Comparison of ENCODE assay signal across 21 cellular contexts in the genomic region with DNA sequence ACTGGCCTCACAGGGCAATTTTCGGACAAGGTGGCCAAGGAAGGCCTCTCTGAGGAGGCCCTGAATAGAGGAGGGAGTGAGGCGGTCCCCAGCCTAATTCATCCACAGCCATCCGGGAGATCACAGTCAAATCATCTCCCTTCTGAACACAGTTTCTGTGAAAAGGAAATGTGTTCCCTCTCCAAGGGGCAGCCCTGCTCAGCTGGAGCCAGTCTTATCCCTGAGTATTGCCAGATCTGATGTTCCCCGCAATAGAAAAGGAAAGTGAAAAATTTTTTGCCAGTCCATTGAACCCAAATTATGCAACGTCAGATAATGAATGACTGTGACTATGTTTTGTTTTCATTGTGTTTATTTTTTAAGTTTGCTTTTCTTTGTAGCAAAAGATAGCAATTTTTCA.
A peak's percentile ranks its signal among the peaks of the same experiment; 100 is the strongest.
DNase-seq lines count a peak whose midpoint lies in the region; ATAC-seq and TF ChIP-seq lines count a peak whose summit lies in the region.
"Had no signal": no experiment of that assay in that cellular context is flagged by ENCODE, and none has a peak within 500 bp of the region (broad histone marks: within the 10 kb centered on the region; RNA-seq: fewer than 3 reads in every experiment).

No MANE protein-coding gene starts in this region.

- H3K27me3 ChIP-seq in iPS-20b (ENCODE audit: insufficient read depth, low read length) (no peaks in the 10 kb centered on the region), stomach (no peaks in the 10 kb centered on the region)
- H3K27me3 ChIP-seq: sigmoid colon, tibial nerve had no signal

- WGBS in stomach, 5 donors: 72 to 76% (median 73%) methylated on average over 5 of the region's 5 CpGs

- H3K9me3 ChIP-seq in iPS-20b (ENCODE audit: insufficient read depth, low read depth, low read length) (no peaks in the 10 kb centered on the region), stomach (no peaks in the 10 kb centered on the region)
- H3K9me3 ChIP-seq: sigmoid colon, tibial nerve had no signal

- intact Hi-C loops in activated naive CD4-positive, alpha-beta T cell treated with anti-CD3 and anti-CD28 coated beads for 36 hours (cut with micrococcal nuclease): no loop called here
- intact Hi-C loops in stomach (cut with DNase I; ENCODE audit: low total_unique reads): no loop called here

- no peaks in the 10 kb centered on the region for H3K9me3 Mint-ChIP-seq in activated naive CD4-positive, alpha-beta T cell treated with anti-CD3 and anti-CD28 coated beads, Interleukin-2, amount 50 U/mL, for 72 hours
- H3K9me3 Mint-ChIP-seq in activated naive CD4-positive, alpha-beta T cell treated with anti-CD3 and anti-CD28 coated beads for 36 hours: peaks cover 4% of the 10 kb centered on the region
- H3K9me3 Mint-ChIP-seq in type B pancreatic cell: peaks cover 6% of the 10 kb centered on the region
- no peaks in the 10 kb centered on the region for H3K9me3 Mint-ChIP-seq in activated T-cell treated with anti-CD3 and anti-CD28 coated beads, Interleukin-2, amount 50 U/mL, for 24 hours

- H3K4me3 Mint-ChIP-seq in activated naive CD4-positive, alpha-beta T cell treated with anti-CD3 and anti-CD28 coated beads for 36 hours: no peak overlapping the region
- H3K4me3 Mint-ChIP-seq in type B pancreatic cell: no peak overlapping the region
- no peak overlapping the region for H3K4me3 Mint-ChIP-seq in activated T-cell treated with anti-CD3 and anti-CD28 coated beads, Interleukin-2, amount 50 U/mL, for 24 hours
- H3K4me3 Mint-ChIP-seq: activated CD4-positive, alpha-beta T cell treated with anti-CD3 and anti-CD28 coated beads for 36 hours had no signal

- H3K4me3 ChIP-seq in iPS-20b (ENCODE audit: low read length) (no peak overlapping the region), stomach (no peak overlapping the region)
- H3K4me3 ChIP-seq: sigmoid colon, tibial nerve had no signal

- TF ChIP-seq CTCF in type B pancreatic cell (conservative IDR thresholded peaks at IDR 0.05) (no peak), stomach (IDR thresholded peaks at IDR 0.05) (no peak)

- H3K4me1 Mint-ChIP-seq in activated naive CD4-positive, alpha-beta T cell treated with anti-CD3 and anti-CD28 coated beads for 36 hours (ENCODE audit: low read depth): peaks cover 6% of the 10 kb centered on the region
- peaks cover 40% of the 10 kb centered on the region for H3K4me1 Mint-ChIP-seq in type B pancreatic cell (ENCODE audit: unreplicated experiment)
- peaks cover 2% of the 10 kb centered on the region for H3K4me1 Mint-ChIP-seq in activated T-cell treated with anti-CD3 and anti-CD28 coated beads, Interleukin-2, amount 50 U/mL, for 24 hours (ENCODE audit: low read depth)
- H3K4me1 Mint-ChIP-seq: activated CD4-positive, alpha-beta T cell treated with anti-CD3 and anti-CD28 coated beads for 36 hours had no signal

- ATAC-seq in activated naive CD4-positive, alpha-beta T cell treated with anti-CD3 and anti-CD28 coated beads, Interleukin-2, amount 50 U/mL, for 72 hours: no peak
- ATAC-seq: activated CD4-positive, alpha-beta T cell treated with anti-CD3 and anti-CD28 coated beads for 36 hours had no signal

- DNase-seq in activated naive CD4-positive, alpha-beta T cell treated with anti-CD3 and anti-CD28 coated beads, Interleukin-2, amount 50 U/mL, for 72 hours (ENCODE audit: low spot score in 2 of 2): no peak
- no peak for DNase-seq in activated naive CD4-positive, alpha-beta T cell treated with anti-CD3 and anti-CD28 coated beads for 36 hours
- peak; percentile 33 for DNase-seq in amniotic epithelial cell (ENCODE audit: low read depth)
- no peak for DNase-seq in type B pancreatic cell (ENCODE audit: extremely low spot score, unreplicated experiment)
- no peak for DNase-seq in stomach
- DNase-seq in activated T-cell treated with anti-CD3 and anti-CD28 coated beads, Interleukin-2, amount 50 U/mL, for 24 hours: no peak
- no peak for DNase-seq in NCI-H1694 treated with DMSO at 0.1 percent for 48 hours (lab: John Stamatoyannopoulos, UW)
- DNase-seq: activated CD4-positive, alpha-beta T cell treated with anti-CD3 and anti-CD28 coated beads for 36 hours; activated naive CD4-positive, alpha-beta T cell treated with anti-CD3 and anti-CD28 coated beads, Interleukin-2, amount 50 U/mL, for 16 hours; caudate nucleus; Kasumi-1; NCI-H1436 treated with DMSO at 0.1 percent for 48 hours; NCI-H345; SIG-M5; sigmoid colon; stimulated activated CD4-positive, alpha-beta T cell treated with anti-CD3 and anti-CD28 coated beads, Interleukin-4, amount 100 ng/mL, for 1 hour; stimulated activated CD8-positive, alpha-beta memory T cell treated with anti-CD3 and anti-CD28 coated beads, Interleukin-4, amount 100 ng/mL, for 48 hours had no signal

- TF ChIP-seq POLR2A in stomach (IDR thresholded peaks at IDR 0.05): no peak

- peak overlapping the region; percentile 24 to 31 for H3K27ac Mint-ChIP-seq in activated naive CD4-positive, alpha-beta T cell treated with anti-CD3 and anti-CD28 coated beads, Interleukin-2, amount 50 U/mL, for 72 hours
- H3K27ac Mint-ChIP-seq in activated naive CD4-positive, alpha-beta T cell treated with anti-CD3 and anti-CD28 coated beads for 36 hours: no peak overlapping the region
- peak overlapping the region; percentile 79 for H3K27ac Mint-ChIP-seq in type B pancreatic cell
- H3K27ac Mint-ChIP-seq in activated T-cell treated with anti-CD3 and anti-CD28 coated beads, Interleukin-2, amount 50 U/mL, for 24 hours: no peak overlapping the region
- H3K27ac Mint-ChIP-seq: activated CD4-positive, alpha-beta T cell treated with anti-CD3 and anti-CD28 coated beads for 36 hours had no signal

- 0 out of 2 replicates have a peak overlapping the region, but pooled peaks have one; percentile 1 for H3K9ac ChIP-seq in iPS-20b (ENCODE audit: low read depth, low read length)

- H3K4me1 ChIP-seq in iPS-20b (ENCODE audit: insufficient read depth, low read length): peaks cover 25% of the 10 kb centered on the region
- peaks cover 4 to 33% (median 19%) of the 10 kb centered on the region in 4 donors for H3K4me1 ChIP-seq in stomach

- H3K27me3 Mint-ChIP-seq in activated naive CD4-positive, alpha-beta T cell treated with anti-CD3 and anti-CD28 coated beads for 36 hours (ENCODE audit: low read depth): no peaks in the 10 kb centered on the region
- no peaks in the 10 kb centered on the region for H3K27me3 Mint-ChIP-seq in type B pancreatic cell
- H3K27me3 Mint-ChIP-seq in activated T-cell treated with anti-CD3 and anti-CD28 coated beads, Interleukin-2, amount 50 U/mL, for 24 hours: no peaks in the 10 kb centered on the region
- H3K27me3 Mint-ChIP-seq: activated CD4-positive, alpha-beta T cell treated with anti-CD3 and anti-CD28 coated beads for 36 hours had no signal

- 0 out of 2 replicates have a peak, but pooled peaks cover 3% of the 10 kb centered on the region for H3K36me3 ChIP-seq in iPS-20b (ENCODE audit: insufficient read depth, low read depth, low read length)
- H3K36me3 ChIP-seq in stomach: peaks cover 0 to 28% (median 18%) of the 10 kb centered on the region in 4 donors

- H3K27ac ChIP-seq in iPS-20b (ENCODE audit: low read length): no peak overlapping the region
- peak overlapping the region in 1 of 5 donors; percentile 44 for H3K27ac ChIP-seq in stomach
- H3K27ac ChIP-seq: 22Rv1, HL-60, sigmoid colon had no signal

- no peak for TF ChIP-seq EP300 in stomach (IDR thresholded peaks at IDR 0.05)

- peaks cover 0 to 6% of the 10 kb centered on the region in 2 donors for H3K36me3 Mint-ChIP-seq in activated naive CD4-positive, alpha-beta T cell treated with anti-CD3 and anti-CD28 coated beads, Interleukin-2, amount 50 U/mL, for 72 hours
- peaks cover 11% of the 10 kb centered on the region for H3K36me3 Mint-ChIP-seq in activated naive CD4-positive, alpha-beta T cell treated with anti-CD3 and anti-CD28 coated beads for 36 hours (ENCODE audit: low read depth)
- peaks cover 11% of the 10 kb centered on the region for H3K36me3 Mint-ChIP-seq in type B pancreatic cell
- peaks cover 16% of the 10 kb centered on the region for H3K36me3 Mint-ChIP-seq in activated T-cell treated with anti-CD3 and anti-CD28 coated beads, Interleukin-2, amount 50 U/mL, for 24 hours (ENCODE audit: low read depth)

- CTCF ChIA-PET in activated naive CD4-positive, alpha-beta T cell treated with anti-CD3 and anti-CD28 coated beads for 36 hours (lab: Charles Lee): no interaction called here

Comparison
In these comparisons a context has a peak if more than half of its experiments do, and no peak if none do; other contexts are left out.
1. H3K27ac Mint-ChIP-seq: peak in activated naive CD4-positive, alpha-beta T cell treated with anti-CD3 and anti-CD28 coated beads, Interleukin-2, amount 50 U/mL, for 72 hours (2 of 2) and type B pancreatic cell (single experiment); none in activated naive CD4-positive, alpha-beta T cell treated with anti-CD3 and anti-CD28 coated beads for 36 hours (single experiment) and activated T-cell treated with anti-CD3 and anti-CD28 coated beads, Interleukin-2, amount 50 U/mL, for 24 hours (single experiment).